19 cellular contexts compared by ENCODE assay signal in genomic region chr16:89890200-89890599, GRCh38. TPM values are rescaled to one million over a fixed set of nuclear protein-coding genes. Genes with fewer than 3 reads are reported as not detected.
DNase-seq lines count a peak whose midpoint lies in the region; ATAC-seq and TF ChIP-seq lines count a peak whose summit lies in the region.
"Had no signal": no experiment of that assay in that cellular context is flagged by ENCODE, and none has a peak within 500 bp of the region (broad histone marks: within the 10 kb centered on the region; RNA-seq: fewer than 3 reads in every experiment).

No MANE protein-coding gene starts in this region.

- no peaks in the 10 kb centered on the region for H3K9me3 Mint-ChIP-seq in activated naive CD8-positive, alpha-beta T cell treated with anti-CD3 and anti-CD28 coated beads for 36 hours

- no peak overlapping the region for H3K27ac Mint-ChIP-seq in activated naive CD8-positive, alpha-beta T cell treated with anti-CD3 and anti-CD28 coated beads for 36 hours

- H3K4me1 ChIP-seq in heart right ventricle: peaks cover 0 to 10% (median 0%) of the 10 kb centered on the region in 9 donors
- H3K4me1 ChIP-seq in mesenchymal stem cell (ENCODE audit: control insufficient read depth, insufficient read depth, low read depth, low read length): no peaks in the 10 kb centered on the region
- H3K4me1 ChIP-seq: SJSA1 had no signal

- H3K27me3 Mint-ChIP-seq in activated naive CD8-positive, alpha-beta T cell treated with anti-CD3 and anti-CD28 coated beads for 36 hours: no peaks in the 10 kb centered on the region

- no peak overlapping the region for H3K9ac ChIP-seq in mesenchymal stem cell (ENCODE audit: low read length)

- no peak overlapping the region for H3K18ac ChIP-seq in mesenchymal stem cell (ENCODE audit: low read depth in 1 of 2, low read length in 2 of 2)

- no peak overlapping the region for H3K27ac ChIP-seq in heart right ventricle
- no peak overlapping the region for H3K27ac ChIP-seq in mesenchymal stem cell (ENCODE audit: low read length, poor library complexity, severe bottlenecking)
- H3K27ac ChIP-seq: SJSA1, skin epidermis had no signal

- H2BK15ac ChIP-seq in mesenchymal stem cell (ENCODE audit: low read depth, poor library complexity, severe bottlenecking): no peak overlapping the region

- H3K4me3 Mint-ChIP-seq in activated naive CD8-positive, alpha-beta T cell treated with anti-CD3 and anti-CD28 coated beads for 36 hours: no peak overlapping the region

- H2AFZ ChIP-seq in mesenchymal stem cell (ENCODE audit: low read depth, low read length): no peak overlapping the region

- no peak overlapping the region for H2AK5ac ChIP-seq in mesenchymal stem cell (ENCODE audit: low read length, severe bottlenecking)

- H3K4me1 Mint-ChIP-seq in activated naive CD8-positive, alpha-beta T cell treated with anti-CD3 and anti-CD28 coated beads for 36 hours: peaks cover 10% of the 10 kb centered on the region

- ATAC-seq in Right ventricle myocardium inferior: no peak
- ATAC-seq in heart right ventricle: no peak
- no peak for ATAC-seq in GM21381 (IDR thresholded peaks at IDR 0.05; ENCODE audit: unreplicated experiment)
- ATAC-seq: esophagus mucosa, K562 had no signal

- TF ChIP-seq CTCF in heart right ventricle (IDR thresholded peaks at IDR 0.05): no peak

- H3K4me2 ChIP-seq in mesenchymal stem cell (ENCODE audit: low read length, poor library complexity, severe bottlenecking): no peak overlapping the region

- intact Hi-C loops in Right ventricle myocardium inferior (cut with DNase I) (no loop called here), heart right ventricle (cut with DNase I) (no loop called here)

- H3K79me1 ChIP-seq in mesenchymal stem cell (replicated peaks; ENCODE audit: low read length, poor library complexity, severe bottlenecking): peaks cover 45% of the 10 kb centered on the region

- no peak overlapping the region for H3K14ac ChIP-seq in mesenchymal stem cell (ENCODE audit: low read length in 2 of 2)

- no peak overlapping the region for H4K91ac ChIP-seq in mesenchymal stem cell (ENCODE audit: low read length)

- no peak overlapping the region for H3K4me3 ChIP-seq in heart right ventricle
- no peak overlapping the region for H3K4me3 ChIP-seq in mesenchymal stem cell (ENCODE audit: insufficient read depth in 1 of 2, low read depth in 1 of 2, low read length in 2 of 2)
- H3K4me3 ChIP-seq: dorsolateral prefrontal cortex, K562, SJSA1, skin epidermis had no signal

- 84 to 89% methylated on average over 9 of the region's 9 CpGs for WGBS in heart right ventricle, 2 donors
- WGBS in mesenchymal stem cell: 98% methylated on average over 7 of the region's 9 CpGs

- H2BK5ac ChIP-seq in mesenchymal stem cell (ENCODE audit: low read depth, low read length, poor library complexity, severe bottlenecking): no peak overlapping the region

- no peak overlapping the region for H3K23ac ChIP-seq in mesenchymal stem cell (ENCODE audit: low read length in 2 of 2)

- H3K9me3 ChIP-seq in heart right ventricle (no peaks in the 10 kb centered on the region), mesenchymal stem cell (ENCODE audit: control insufficient read depth, low read length) (no peaks in the 10 kb centered on the region)
- H3K9me3 ChIP-seq: SJSA1 had no signal

- H3K27me3 ChIP-seq in heart right ventricle (no peaks in the 10 kb centered on the region), mesenchymal stem cell (ENCODE audit: control insufficient read depth in 1 of 2, insufficient read depth in 1 of 2, low read length in 2 of 2) (no peaks in the 10 kb centered on the region)
- H3K27me3 ChIP-seq: dorsolateral prefrontal cortex, SJSA1 had no signal

- peaks cover 0 to 100% (median 74%) of the 10 kb centered on the region in 9 donors for H3K36me3 ChIP-seq in heart right ventricle
- peaks cover 87 to 93% of the 10 kb centered on the region in 2 experiments for H3K36me3 ChIP-seq in mesenchymal stem cell (ENCODE audit: control insufficient read depth in 1 of 2, insufficient read depth in 2 of 2, low read depth in 1 of 2, low read length in 2 of 2)

- H2BK120ac ChIP-seq in mesenchymal stem cell (ENCODE audit: low read depth, low read length): no peak overlapping the region

- H2BK12ac ChIP-seq in mesenchymal stem cell (ENCODE audit: low read length in 2 of 2): no peak overlapping the region

- H3K4ac ChIP-seq in mesenchymal stem cell (ENCODE audit: low read depth in 1 of 2, low read length in 2 of 2): no peak overlapping the region

- DNase-seq in Right ventricle myocardium inferior (ENCODE audit: missing footprints) (peak; percentile 9), heart right ventricle (no peak), NOMO-1 treated with DMSO at 0.1 percent for 48 hours (lab: John Stamatoyannopoulos, UW; ENCODE audit: unreplicated experiment) (no peak), NCI-H146 (lab: John Stamatoyannopoulos, UW) (no peak), mesenchymal stem cell (no peak)
- peak; percentile 57 for DNase-seq in activated naive CD8-positive, alpha-beta T cell treated with anti-CD3 and anti-CD28 coated beads for 36 hours
- DNase-seq in stimulated activated CD4-positive, alpha-beta T cell treated with anti-CD3 and anti-CD28 coated beads, Interleukin-12 subunit alpha, Interleukin-12 subunit beta, amount 100 ng/mL, for 48 hours (ENCODE audit: low read depth in 2 of 3, low spot score in 1 of 3): peak; percentile 23 to 27 (median 24)
- DNase-seq: activated CD4-positive, CD25-positive, alpha-beta regulatory T cell treated with anti-CD3 and anti-CD28 coated beads, Interleukin-2, amount 50 U/mL, for 72 hours; activated gamma-delta T cell; dorsolateral prefrontal cortex; HCEC 1CT; NCI-H526 treated with DMSO at 0.1 percent for 48 hours; OCI-M1; T-helper 9 cell had no signal

- H3K36me3 Mint-ChIP-seq in activated naive CD8-positive, alpha-beta T cell treated with anti-CD3 and anti-CD28 coated beads for 36 hours: peaks cover 28% of the 10 kb centered on the region

- no peak overlapping the region for H4K8ac ChIP-seq in mesenchymal stem cell (ENCODE audit: low read length)

RNA-seq across cellular contexts. Expression of gene TCF25, which starts 16.8 kb away (rescaled TPM):
- total RNA-seq in Right ventricle myocardium inferior: 82.2 TPM
- 100 to 1,000 TPM in 3 of 10 donors, 10 to 100 TPM in 7; 77.5 to 112 (median 94.8) TPM for total RNA-seq in heart right ventricle
- polyA plus RNA-seq in heart right ventricle: 100 to 1,000 TPM in 1 of 2 donors, 10 to 100 TPM in 1; 88.3 to 101 TPM
- 100 to 1,000 TPM; 126 to 127 TPM for total RNA-seq in activated naive CD8-positive, alpha-beta T cell treated with anti-CD3 and anti-CD28 coated beads for 36 hours
- 222 TPM for polyA plus RNA-seq in mesenchymal stem cell (2013, experiment 1 of 2)
- 213 TPM for polyA plus RNA-seq in mesenchymal stem cell (2013, experiment 2 of 2)

RNA-seq across cellular contexts. Expression of gene MC1R, which starts 28.5 kb away (rescaled TPM):
- total RNA-seq in Right ventricle myocardium inferior (1.5 TPM), heart right ventricle (1 to 10 TPM in 6 of 10 donors, under 1 TPM in 4; 0.64 to 2.0 (median 1.3) TPM)
- polyA plus RNA-seq in heart right ventricle: 1 to 10 TPM; 1.6 to 4.5 TPM
- total RNA-seq in activated naive CD8-positive, alpha-beta T cell treated with anti-CD3 and anti-CD28 coated beads for 36 hours: 1 to 10 TPM; 1.4 TPM
- 5.5 TPM for polyA plus RNA-seq in mesenchymal stem cell (2013, experiment 1 of 2)
- 5.1 TPM for polyA plus RNA-seq in mesenchymal stem cell (2013, experiment 2 of 2)

RNA-seq across cellular contexts. Expression of gene TUBB3, which starts 32.9 kb away (rescaled TPM):
- total RNA-seq in Right ventricle myocardium inferior: 2.8 TPM
- total RNA-seq in heart right ventricle: 1 to 10 TPM in 5 of 10 donors, under 1 TPM in 5; 0.53 to 7.6 (median 0.96) TPM
- 10 to 100 TPM in 1 of 2 donors, under 1 TPM in 1; 0.59 to 10.6 TPM for polyA plus RNA-seq in heart right ventricle
- total RNA-seq in activated naive CD8-positive, alpha-beta T cell treated with anti-CD3 and anti-CD28 coated beads for 36 hours: not detected
- 136 TPM for polyA plus RNA-seq in mesenchymal stem cell (2013, experiment 1 of 2)
- polyA plus RNA-seq in mesenchymal stem cell (2013, experiment 2 of 2): 135 TPM

RNA-seq across cellular contexts. Expression of gene DEF8, which starts 58.4 kb away (rescaled TPM):
- total RNA-seq in Right ventricle myocardium inferior (40.5 TPM), heart right ventricle (10 to 100 TPM; 29.3 to 47.6 (median 34.9) TPM)
- polyA plus RNA-seq in heart right ventricle: 10 to 100 TPM; 62.6 to 64.8 TPM
- 10 to 100 TPM; 21.1 to 22.0 TPM for total RNA-seq in activated naive CD8-positive, alpha-beta T cell treated with anti-CD3 and anti-CD28 coated beads for 36 hours
- polyA plus RNA-seq in mesenchymal stem cell (2013, experiment 1 of 2): 68.5 TPM
- polyA plus RNA-seq in mesenchymal stem cell (2013, experiment 2 of 2): 65.6 TPM

Comparison
In these comparisons a context has a peak if more than half of its experiments do, and no peak if none do; other contexts are left out.
1. DNase-seq: peak in Right ventricle myocardium inferior (single experiment), activated naive CD8-positive, alpha-beta T cell treated with anti-CD3 and anti-CD28 coated beads for 36 hours (single experiment) and stimulated activated CD4-positive, alpha-beta T cell treated with anti-CD3 and anti-CD28 coated beads, Interleukin-12 subunit alpha, Interleukin-12 subunit beta, amount 100 ng/mL, for 48 hours (3 of 3); none in heart right ventricle (0 of 2), NOMO-1 treated with DMSO at 0.1 percent for 48 hours (single experiment), NCI-H146 (single experiment) and mesenchymal stem cell (single experiment).